ENCODE assay signal across 1 cellular context in the genomic region with DNA sequence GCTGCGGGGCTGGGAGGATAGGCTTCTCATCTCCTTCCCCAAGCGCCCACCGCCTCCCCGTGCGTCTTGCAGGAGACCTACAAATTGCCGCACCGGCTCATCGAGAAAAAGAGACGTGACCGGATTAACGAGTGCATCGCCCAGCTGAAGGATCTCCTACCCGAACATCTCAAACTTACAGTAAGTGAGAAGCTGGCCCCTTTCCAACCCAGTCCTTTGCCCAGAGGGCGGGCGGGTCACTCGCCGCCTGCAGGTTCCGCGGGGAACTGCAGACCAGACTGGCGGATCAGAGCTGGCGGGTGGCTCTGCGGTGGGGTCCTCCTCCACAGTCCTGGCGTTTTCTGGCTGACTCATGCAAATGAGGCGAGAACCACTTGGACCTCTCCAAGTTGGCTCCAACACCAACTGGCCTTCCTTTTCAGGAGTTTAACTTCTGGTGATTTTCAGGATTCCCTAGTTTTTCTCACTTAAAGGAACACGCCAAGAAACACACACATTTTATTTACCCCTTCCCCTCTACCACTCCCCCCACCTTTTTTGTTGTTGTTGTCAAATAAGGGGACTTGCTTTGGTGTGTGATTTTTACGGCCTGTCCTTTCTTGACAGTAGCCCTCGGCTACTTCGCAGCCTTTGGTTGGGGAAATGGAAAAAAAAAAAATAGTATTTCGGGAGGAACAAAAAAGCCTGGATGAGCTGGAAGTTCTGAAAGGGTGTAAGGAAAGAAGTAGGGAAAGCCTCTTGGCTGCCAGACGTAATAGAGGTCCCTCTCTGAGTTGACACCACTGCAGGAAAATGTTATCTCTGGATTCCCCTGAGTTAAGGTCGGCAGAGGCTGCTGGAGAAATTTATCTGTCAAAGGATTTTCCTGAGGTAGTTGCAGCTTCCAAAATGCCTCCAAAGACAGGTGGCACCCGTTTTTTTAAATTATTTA.
TF ChIP-seq lines count a peak whose summit lies in the region.

No MANE protein-coding gene starts in this region.

TF ChIP-seq in SK-N-SH, 30 proteins besides CTCF, POLR2A, EP300 and RAD21 (continued from another document):
- TF ChIP-seq, protein P1, sequence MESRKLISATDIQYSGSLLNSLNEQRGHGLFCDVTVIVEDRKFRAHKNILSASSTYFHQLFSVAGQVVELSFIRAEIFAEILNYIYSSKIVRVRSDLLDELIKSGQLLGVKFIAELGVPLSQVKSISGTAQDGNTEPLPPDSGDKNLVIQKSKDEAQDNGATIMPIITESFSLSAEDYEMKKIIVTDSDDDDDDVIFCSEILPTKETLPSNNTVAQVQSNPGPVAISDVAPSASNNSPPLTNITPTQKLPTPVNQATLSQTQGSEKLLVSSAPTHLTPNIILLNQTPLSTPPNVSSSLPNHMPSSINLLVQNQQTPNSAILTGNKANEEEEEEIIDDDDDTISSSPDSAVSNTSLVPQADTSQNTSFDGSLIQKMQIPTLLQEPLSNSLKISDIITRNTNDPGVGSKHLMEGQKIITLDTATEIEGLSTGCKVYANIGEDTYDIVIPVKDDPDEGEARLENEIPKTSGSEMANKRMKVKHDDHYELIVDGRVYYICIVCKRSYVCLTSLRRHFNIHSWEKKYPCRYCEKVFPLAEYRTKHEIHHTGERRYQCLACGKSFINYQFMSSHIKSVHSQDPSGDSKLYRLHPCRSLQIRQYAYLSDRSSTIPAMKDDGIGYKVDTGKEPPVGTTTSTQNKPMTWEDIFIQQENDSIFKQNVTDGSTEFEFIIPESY (IDR thresholded peaks at IDR 0.05; ENCODE audit: borderline replicate concordance, low read depth), result no peak
- TF ChIP-seq YY1 (IDR thresholded peaks at IDR 0.05; ENCODE audit: low read depth), result 0 out of 2 replicates have a peak, but pooled peaks have one; percentile 19
- no peak for TF ChIP-seq ELF1 (IDR thresholded peaks at IDR 0.05)
- no peak for TF ChIP-seq NRF1 (IDR thresholded peaks at IDR 0.05; ENCODE audit: low read depth, low read length)
- TF ChIP-seq RCOR1 (IDR thresholded peaks at IDR 0.05; ENCODE audit: low read length), result peak; percentile 78
- TF ChIP-seq, protein P2, sequence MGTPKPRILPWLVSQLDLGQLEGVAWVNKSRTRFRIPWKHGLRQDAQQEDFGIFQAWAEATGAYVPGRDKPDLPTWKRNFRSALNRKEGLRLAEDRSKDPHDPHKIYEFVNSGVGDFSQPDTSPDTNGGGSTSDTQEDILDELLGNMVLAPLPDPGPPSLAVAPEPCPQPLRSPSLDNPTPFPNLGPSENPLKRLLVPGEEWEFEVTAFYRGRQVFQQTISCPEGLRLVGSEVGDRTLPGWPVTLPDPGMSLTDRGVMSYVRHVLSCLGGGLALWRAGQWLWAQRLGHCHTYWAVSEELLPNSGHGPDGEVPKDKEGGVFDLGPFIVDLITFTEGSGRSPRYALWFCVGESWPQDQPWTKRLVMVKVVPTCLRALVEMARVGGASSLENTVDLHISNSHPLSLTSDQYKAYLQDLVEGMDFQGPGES (IDR thresholded peaks at IDR 0.05; ENCODE audit: low read depth, low read length), result no peak
- TF ChIP-seq, protein P3, sequence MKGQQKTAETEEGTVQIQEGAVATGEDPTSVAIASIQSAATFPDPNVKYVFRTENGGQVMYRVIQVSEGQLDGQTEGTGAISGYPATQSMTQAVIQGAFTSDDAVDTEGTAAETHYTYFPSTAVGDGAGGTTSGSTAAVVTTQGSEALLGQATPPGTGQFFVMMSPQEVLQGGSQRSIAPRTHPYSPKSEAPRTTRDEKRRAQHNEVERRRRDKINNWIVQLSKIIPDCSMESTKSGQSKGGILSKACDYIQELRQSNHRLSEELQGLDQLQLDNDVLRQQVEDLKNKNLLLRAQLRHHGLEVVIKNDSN (IDR thresholded peaks at IDR 0.05; ENCODE audit: borderline replicate concordance, low read depth), result no peak
- no peak for TF ChIP-seq RFX5 (IDR thresholded peaks at IDR 0.05; ENCODE audit: low read length)
- no peak for TF ChIP-seq MEF2A (IDR thresholded peaks at IDR 0.05; ENCODE audit: borderline replicate concordance, low read depth)
- TF ChIP-seq GATA2 (CRISPR knock-in tag; IDR thresholded peaks at IDR 0.05), result no peak
- TF ChIP-seq, protein P4, sequence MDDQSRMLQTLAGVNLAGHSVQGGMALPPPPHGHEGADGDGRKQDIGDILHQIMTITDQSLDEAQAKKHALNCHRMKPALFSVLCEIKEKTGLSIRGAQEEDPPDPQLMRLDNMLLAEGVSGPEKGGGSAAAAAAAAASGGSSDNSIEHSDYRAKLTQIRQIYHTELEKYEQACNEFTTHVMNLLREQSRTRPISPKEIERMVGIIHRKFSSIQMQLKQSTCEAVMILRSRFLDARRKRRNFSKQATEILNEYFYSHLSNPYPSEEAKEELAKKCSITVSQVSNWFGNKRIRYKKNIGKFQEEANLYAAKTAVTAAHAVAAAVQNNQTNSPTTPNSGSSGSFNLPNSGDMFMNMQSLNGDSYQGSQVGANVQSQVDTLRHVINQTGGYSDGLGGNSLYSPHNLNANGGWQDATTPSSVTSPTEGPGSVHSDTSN (IDR thresholded peaks at IDR 0.05), result peak; percentile 18; the same call in 1 of the 2 replicates
- TF ChIP-seq, protein P5, sequence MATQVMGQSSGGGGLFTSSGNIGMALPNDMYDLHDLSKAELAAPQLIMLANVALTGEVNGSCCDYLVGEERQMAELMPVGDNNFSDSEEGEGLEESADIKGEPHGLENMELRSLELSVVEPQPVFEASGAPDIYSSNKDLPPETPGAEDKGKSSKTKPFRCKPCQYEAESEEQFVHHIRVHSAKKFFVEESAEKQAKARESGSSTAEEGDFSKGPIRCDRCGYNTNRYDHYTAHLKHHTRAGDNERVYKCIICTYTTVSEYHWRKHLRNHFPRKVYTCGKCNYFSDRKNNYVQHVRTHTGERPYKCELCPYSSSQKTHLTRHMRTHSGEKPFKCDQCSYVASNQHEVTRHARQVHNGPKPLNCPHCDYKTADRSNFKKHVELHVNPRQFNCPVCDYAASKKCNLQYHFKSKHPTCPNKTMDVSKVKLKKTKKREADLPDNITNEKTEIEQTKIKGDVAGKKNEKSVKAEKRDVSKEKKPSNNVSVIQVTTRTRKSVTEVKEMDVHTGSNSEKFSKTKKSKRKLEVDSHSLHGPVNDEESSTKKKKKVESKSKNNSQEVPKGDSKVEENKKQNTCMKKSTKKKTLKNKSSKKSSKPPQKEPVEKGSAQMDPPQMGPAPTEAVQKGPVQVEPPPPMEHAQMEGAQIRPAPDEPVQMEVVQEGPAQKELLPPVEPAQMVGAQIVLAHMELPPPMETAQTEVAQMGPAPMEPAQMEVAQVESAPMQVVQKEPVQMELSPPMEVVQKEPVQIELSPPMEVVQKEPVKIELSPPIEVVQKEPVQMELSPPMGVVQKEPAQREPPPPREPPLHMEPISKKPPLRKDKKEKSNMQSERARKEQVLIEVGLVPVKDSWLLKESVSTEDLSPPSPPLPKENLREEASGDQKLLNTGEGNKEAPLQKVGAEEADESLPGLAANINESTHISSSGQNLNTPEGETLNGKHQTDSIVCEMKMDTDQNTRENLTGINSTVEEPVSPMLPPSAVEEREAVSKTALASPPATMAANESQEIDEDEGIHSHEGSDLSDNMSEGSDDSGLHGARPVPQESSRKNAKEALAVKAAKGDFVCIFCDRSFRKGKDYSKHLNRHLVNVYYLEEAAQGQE (IDR thresholded peaks at IDR 0.05; ENCODE audit: low read depth, low read length), result peak; percentile 51; the same call in 1 of the 2 replicates
- no peak for TF ChIP-seq TEAD4 (IDR thresholded peaks at IDR 0.05; ENCODE audit: borderline replicate concordance, insufficient read depth)
- TF ChIP-seq SMC3 (IDR thresholded peaks at IDR 0.05; ENCODE audit: low read depth, low read length), result peak; percentile 71
TF ChIP-seq in SK-N-SH: peak in this region for 15.
